ENCODE assay signal across 32 cellular contexts in the genomic region with DNA sequence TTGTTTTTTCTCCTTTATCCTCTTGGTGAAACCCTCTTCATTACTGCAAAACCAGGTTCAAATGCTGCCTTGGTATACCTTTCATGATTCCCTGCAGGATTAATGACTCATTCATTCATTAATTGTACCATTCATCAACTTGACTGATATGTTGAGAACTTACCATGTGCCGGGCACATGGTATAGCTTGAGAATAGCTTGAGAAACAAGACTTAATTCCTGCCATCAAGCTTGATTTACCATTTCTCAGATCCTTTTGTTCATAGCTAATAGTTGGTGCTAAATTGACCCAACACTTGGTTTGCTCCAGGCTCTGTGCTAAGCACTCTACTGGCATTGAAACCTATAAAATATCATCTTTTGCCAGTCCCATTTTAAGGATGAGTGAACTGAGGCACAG.
"Had no signal": no experiment of that assay in that cellular context is flagged by ENCODE, and none has a peak within 500 bp of the region (broad histone marks: within the 10 kb centered on the region; RNA-seq: fewer than 3 reads in every experiment).

No MANE protein-coding gene starts in this region.

- H3K27ac Mint-ChIP-seq: activated CD4-positive, alpha-beta memory T cell treated with anti-CD3 and anti-CD28 coated beads for 36 hours; activated CD4-positive, alpha-beta T cell treated with anti-CD3 and anti-CD28 coated beads for 36 hours; activated CD4-positive, alpha-beta T cell treated with anti-CD3 and anti-CD28 coated beads, Interleukin-2, amount 10 ng/mL, durations not matched to agents 24 days and 14 days; activated CD8-positive, alpha-beta memory T cell treated with anti-CD3 and anti-CD28 coated beads, Interleukin-2, amount 10 ng/mL, durations not matched to agents 7 days and 5 days; activated CD8-positive, alpha-beta T cell treated with anti-CD3 and anti-CD28 coated beads, Interleukin-2, amount 10 ng/mL, durations not matched to agents 7 days and 5 days; activated naive CD4-positive, alpha-beta T cell treated with anti-CD3 and anti-CD28 coated beads for 36 hours; activated naive CD4-positive, alpha-beta T cell treated with anti-CD3 and anti-CD28 coated beads, Interleukin-2, amount 50 U/mL, for 24 hours; activated naive CD8-positive, alpha-beta T cell treated with anti-CD3 and anti-CD28 coated beads for 36 hours; activated naive CD8-positive, alpha-beta T cell treated with anti-CD3 and anti-CD28 coated beads, Interleukin-2, amount 50 U/mL, for 24 hours; activated T-helper 1 cell treated with anti-CD3 and anti-CD28 coated beads, Interleukin-12 subunit alpha, Interleukin-12 subunit beta, Interleukin-2, Interleukin-4 antibody, amounts not matched to agents 30 ng/mL and 10 ng/mL and 1 ng/mL, durations not matched to agents 14 hours and 24 hours and 36 hours; activated T-helper 2 cell treated with anti-CD3 and anti-CD28 coated beads, Interferon-gamma antibody, Interleukin-2, Interleukin-4, amounts not matched to agents 10 μg/mL and 5 μg/mL and 100 μg/mL, durations not matched to agents 14 hours and 24 hours and 36 hours; effector memory CD8-positive, alpha-beta T cell had no signal

- DNase-seq: activated CD4-positive, alpha-beta memory T cell treated with anti-CD3 and anti-CD28 coated beads for 36 hours; activated CD4-positive, alpha-beta T cell treated with anti-CD3 and anti-CD28 coated beads for 36 hours; activated CD4-positive, alpha-beta T cell treated with anti-CD3 and anti-CD28 coated beads, Interleukin-2, amount 10 ng/mL, durations not matched to agents 24 days and 14 days; activated CD4-positive, CD25-positive, alpha-beta regulatory T cell; activated CD4-positive, CD25-positive, alpha-beta regulatory T cell treated with anti-CD3 and anti-CD28 coated beads, Interleukin-2, amount 50 U/mL, for 72 hours; activated CD8-positive, alpha-beta memory T cell treated with anti-CD3 and anti-CD28 coated beads, Interleukin-2, amount 10 ng/mL, durations not matched to agents 7 days and 5 days; activated CD8-positive, alpha-beta memory T cell treated with anti-CD3 and anti-CD28 coated beads, Interleukin-2, amount 50 U/mL, for 4 hours; activated CD8-positive, alpha-beta T cell treated with anti-CD3 and anti-CD28 coated beads, Interleukin-2, amount 10 ng/mL, durations not matched to agents 7 days and 5 days; activated effector memory CD4-positive, alpha-beta T cell treated with anti-CD3 and anti-CD28 coated beads, Interleukin-2, amount 50 U/mL, for 16 hours; activated naive CD4-positive, alpha-beta T cell treated with anti-CD3 and anti-CD28 coated beads for 36 hours; activated naive CD8-positive, alpha-beta T cell treated with anti-CD3 and anti-CD28 coated beads for 36 hours; activated naive CD8-positive, alpha-beta T cell treated with anti-CD3 and anti-CD28 coated beads, Interleukin-2, amount 50 U/mL, for 24 hours; activated T-cell treated with anti-CD3 and anti-CD28 coated beads, Interleukin-2, amount 50 U/mL, for 1 hour; activated T-cell treated with anti-CD3 and anti-CD28 coated beads, Interleukin-2, amount 50 U/mL, for 48 hours; adrenal gland; anterior cingulate cortex; brain microvascular endothelial cell; caudate nucleus; cortex of kidney; dermis blood vessel endothelial cell; effector CD4-positive, alpha-beta T cell; effector memory CD8-positive, alpha-beta T cell; erythroblast; foreskin melanocyte; heart right ventricle; T-helper 2 cell had no signal

- H3K9me3 Mint-ChIP-seq: activated CD4-positive, alpha-beta memory T cell treated with anti-CD3 and anti-CD28 coated beads for 36 hours; activated naive CD4-positive, alpha-beta T cell treated with anti-CD3 and anti-CD28 coated beads for 36 hours; activated naive CD4-positive, alpha-beta T cell treated with anti-CD3 and anti-CD28 coated beads, Interleukin-2, amount 50 U/mL, for 24 hours; activated naive CD8-positive, alpha-beta T cell treated with anti-CD3 and anti-CD28 coated beads for 36 hours; activated naive CD8-positive, alpha-beta T cell treated with anti-CD3 and anti-CD28 coated beads, Interleukin-2, amount 50 U/mL, for 24 hours; activated T-helper 1 cell treated with anti-CD3 and anti-CD28 coated beads, Interleukin-12 subunit alpha, Interleukin-12 subunit beta, Interleukin-2, Interleukin-4 antibody, amounts not matched to agents 30 ng/mL and 10 ng/mL and 1 ng/mL, durations not matched to agents 14 hours and 24 hours and 36 hours; activated T-helper 2 cell treated with anti-CD3 and anti-CD28 coated beads, Interferon-gamma antibody, Interleukin-2, Interleukin-4, amounts not matched to agents 10 μg/mL and 5 μg/mL and 100 μg/mL, durations not matched to agents 14 hours and 24 hours and 36 hours; effector memory CD8-positive, alpha-beta T cell had no signal

- H3K4me3 Mint-ChIP-seq: activated CD4-positive, alpha-beta memory T cell treated with anti-CD3 and anti-CD28 coated beads for 36 hours; activated CD4-positive, alpha-beta T cell treated with anti-CD3 and anti-CD28 coated beads for 36 hours; activated CD4-positive, alpha-beta T cell treated with anti-CD3 and anti-CD28 coated beads, Interleukin-2, amount 10 ng/mL, durations not matched to agents 24 days and 14 days; activated CD8-positive, alpha-beta memory T cell treated with anti-CD3 and anti-CD28 coated beads, Interleukin-2, amount 10 ng/mL, durations not matched to agents 7 days and 5 days; activated CD8-positive, alpha-beta T cell treated with anti-CD3 and anti-CD28 coated beads, Interleukin-2, amount 10 ng/mL, durations not matched to agents 7 days and 5 days; activated naive CD4-positive, alpha-beta T cell treated with anti-CD3 and anti-CD28 coated beads for 36 hours; activated naive CD4-positive, alpha-beta T cell treated with anti-CD3 and anti-CD28 coated beads, Interleukin-2, amount 50 U/mL, for 24 hours; activated naive CD8-positive, alpha-beta T cell treated with anti-CD3 and anti-CD28 coated beads for 36 hours; activated naive CD8-positive, alpha-beta T cell treated with anti-CD3 and anti-CD28 coated beads, Interleukin-2, amount 50 U/mL, for 24 hours; activated T-helper 1 cell treated with anti-CD3 and anti-CD28 coated beads, Interleukin-12 subunit alpha, Interleukin-12 subunit beta, Interleukin-2, Interleukin-4 antibody, amounts not matched to agents 30 ng/mL and 10 ng/mL and 1 ng/mL, durations not matched to agents 14 hours and 24 hours and 36 hours; effector memory CD8-positive, alpha-beta T cell had no signal

- H3K9me3 ChIP-seq: adrenal gland, esophagus muscularis mucosa, gastroesophageal sphincter, heart right ventricle had no signal

- H3K27me3 ChIP-seq: adrenal gland, brain microvascular endothelial cell, esophagus muscularis mucosa, gastroesophageal sphincter, heart right ventricle had no signal

- H3K4me3 ChIP-seq: adrenal gland, esophagus muscularis mucosa, gastroesophageal sphincter, heart right ventricle had no signal

- H3K27ac ChIP-seq: adrenal gland, brain microvascular endothelial cell, esophagus muscularis mucosa, gastroesophageal sphincter, heart right ventricle had no signal

- H3K36me3 Mint-ChIP-seq: activated CD4-positive, alpha-beta memory T cell treated with anti-CD3 and anti-CD28 coated beads for 36 hours; activated CD8-positive, alpha-beta memory T cell treated with anti-CD3 and anti-CD28 coated beads, Interleukin-2, amount 10 ng/mL, durations not matched to agents 7 days and 5 days; activated naive CD4-positive, alpha-beta T cell treated with anti-CD3 and anti-CD28 coated beads, Interleukin-2, amount 50 U/mL, for 24 hours; activated naive CD8-positive, alpha-beta T cell treated with anti-CD3 and anti-CD28 coated beads for 36 hours had no signal

- ATAC-seq: activated CD4-positive, alpha-beta T cell treated with anti-CD3 and anti-CD28 coated beads for 36 hours; activated CD8-positive, alpha-beta memory T cell treated with anti-CD3 and anti-CD28 coated beads, Interleukin-2, amount 10 ng/mL, durations not matched to agents 7 days and 5 days; activated CD8-positive, alpha-beta T cell treated with anti-CD3 and anti-CD28 coated beads, Interleukin-2, amount 10 ng/mL, durations not matched to agents 7 days and 5 days; activated naive CD8-positive, alpha-beta T cell treated with anti-CD3 and anti-CD28 coated beads, Interleukin-2, amount 50 U/mL, for 24 hours; effector memory CD8-positive, alpha-beta T cell; gastroesophageal sphincter; heart right ventricle had no signal

- H3K27me3 Mint-ChIP-seq: activated CD4-positive, alpha-beta memory T cell treated with anti-CD3 and anti-CD28 coated beads for 36 hours; activated CD4-positive, alpha-beta T cell treated with anti-CD3 and anti-CD28 coated beads for 36 hours; activated naive CD4-positive, alpha-beta T cell treated with anti-CD3 and anti-CD28 coated beads, Interleukin-2, amount 50 U/mL, for 24 hours had no signal

- H3K4me1 Mint-ChIP-seq: activated CD4-positive, alpha-beta T cell treated with anti-CD3 and anti-CD28 coated beads for 36 hours; activated CD4-positive, alpha-beta T cell treated with anti-CD3 and anti-CD28 coated beads, Interleukin-2, amount 10 ng/mL, durations not matched to agents 24 days and 14 days; activated CD8-positive, alpha-beta memory T cell treated with anti-CD3 and anti-CD28 coated beads, Interleukin-2, amount 10 ng/mL, durations not matched to agents 7 days and 5 days; activated naive CD4-positive, alpha-beta T cell treated with anti-CD3 and anti-CD28 coated beads, Interleukin-2, amount 50 U/mL, for 24 hours; activated naive CD8-positive, alpha-beta T cell treated with anti-CD3 and anti-CD28 coated beads for 36 hours; activated naive CD8-positive, alpha-beta T cell treated with anti-CD3 and anti-CD28 coated beads, Interleukin-2, amount 50 U/mL, for 24 hours had no signal

- H3K36me3 ChIP-seq: adrenal gland, brain microvascular endothelial cell, esophagus muscularis mucosa, gastroesophageal sphincter, heart right ventricle had no signal

- H3K4me1 ChIP-seq: adrenal gland, esophagus muscularis mucosa, gastroesophageal sphincter, heart right ventricle had no signal

- FAIRE-seq: colon had no signal
